ENCODE assay signal across 9 cellular contexts in genomic region chr4:144374065-144374464, GRCh38.
DNase-seq lines count a peak whose midpoint lies in the region; ATAC-seq and TF ChIP-seq lines count a peak whose summit lies in the region.
"Had no signal": no experiment of that assay in that cellular context is flagged by ENCODE, and none has a peak within 500 bp of the region (broad histone marks: within the 10 kb centered on the region; RNA-seq: fewer than 3 reads in every experiment).

No MANE protein-coding gene starts in this region.

- H3K27ac ChIP-seq in uterus = no peak overlapping the region

- H3K27ac Mint-ChIP-seq in activated naive CD8-positive, alpha-beta T cell treated with anti-CD3 and anti-CD28 coated beads, Interleukin-2, amount 50 U/mL, for 24 hours = no peak overlapping the region
- H3K27ac Mint-ChIP-seq in activated naive CD8-positive, alpha-beta T cell treated with anti-CD3 and anti-CD28 coated beads for 36 hours = no peak overlapping the region

- H3K27me3 ChIP-seq in uterus = no peaks in the 10 kb centered on the region

- H3K4me1 ChIP-seq in uterus = no peaks in the 10 kb centered on the region

- peaks cover 2% of the 10 kb centered on the region for H3K27me3 Mint-ChIP-seq in activated naive CD8-positive, alpha-beta T cell treated with anti-CD3 and anti-CD28 coated beads, Interleukin-2, amount 50 U/mL, for 24 hours
- peaks cover 3% of the 10 kb centered on the region for H3K27me3 Mint-ChIP-seq in activated naive CD8-positive, alpha-beta T cell treated with anti-CD3 and anti-CD28 coated beads for 36 hours

- H3K36me3 ChIP-seq in uterus = no peaks in the 10 kb centered on the region

- DNase-seq in activated naive CD8-positive, alpha-beta T cell treated with anti-CD3 and anti-CD28 coated beads, Interleukin-2, amount 50 U/mL, for 24 hours = no peak
- no peak for DNase-seq in activated naive CD8-positive, alpha-beta T cell treated with anti-CD3 and anti-CD28 coated beads for 36 hours
- no peak for DNase-seq in stimulated activated naive CD4-positive, alpha-beta T cell treated with Interleukin-2 at 50 U/mL for 16 hours (lab: John Stamatoyannopoulos, UW)
- DNase-seq in activated effector memory CD4-positive, alpha-beta T cell treated with anti-CD3 and anti-CD28 coated beads, Interleukin-2, amount 50 U/mL, for 16 hours = no peak
- DNase-seq in uterus (no peak), SIG-M5 (lab: John Stamatoyannopoulos, UW) (no peak)
- DNase-seq: activated T-cell treated with anti-CD3 and anti-CD28 coated beads, Interleukin-2, amount 50 U/mL, for 48 hours had no signal

- no peak for TF ChIP-seq POLR2A in uterus (IDR thresholded peaks at IDR 0.05)

- ATAC-seq in activated naive CD8-positive, alpha-beta T cell treated with anti-CD3 and anti-CD28 coated beads, Interleukin-2, amount 50 U/mL, for 24 hours = peak; percentile 4
- ATAC-seq in HG02610 (IDR thresholded peaks at IDR 0.05; ENCODE audit: unreplicated experiment) = peak; percentile 96
- ATAC-seq in HG03469 (IDR thresholded peaks at IDR 0.05; ENCODE audit: unreplicated experiment) = peak; percentile 91

- H3K4me3 Mint-ChIP-seq in activated naive CD8-positive, alpha-beta T cell treated with anti-CD3 and anti-CD28 coated beads, Interleukin-2, amount 50 U/mL, for 24 hours = no peak overlapping the region
- no peak overlapping the region for H3K4me3 Mint-ChIP-seq in activated naive CD8-positive, alpha-beta T cell treated with anti-CD3 and anti-CD28 coated beads for 36 hours

- no peaks in the 10 kb centered on the region for H3K9me3 Mint-ChIP-seq in activated naive CD8-positive, alpha-beta T cell treated with anti-CD3 and anti-CD28 coated beads, Interleukin-2, amount 50 U/mL, for 24 hours
- no peaks in the 10 kb centered on the region for H3K9me3 Mint-ChIP-seq in activated naive CD8-positive, alpha-beta T cell treated with anti-CD3 and anti-CD28 coated beads for 36 hours

- TF ChIP-seq CTCF in uterus (IDR thresholded peaks at IDR 0.05) = no peak

- intact Hi-C loops in uterus (cut with DNase I; ENCODE audit: low total_unique reads) = no loop called here

- H3K9me3 ChIP-seq in uterus = no peaks in the 10 kb centered on the region

- H3K36me3 Mint-ChIP-seq in activated naive CD8-positive, alpha-beta T cell treated with anti-CD3 and anti-CD28 coated beads, Interleukin-2, amount 50 U/mL, for 24 hours (ENCODE audit: low read depth) = no peaks in the 10 kb centered on the region
- H3K36me3 Mint-ChIP-seq in activated naive CD8-positive, alpha-beta T cell treated with anti-CD3 and anti-CD28 coated beads for 36 hours = no peaks in the 10 kb centered on the region

- H3K4me1 Mint-ChIP-seq in activated naive CD8-positive, alpha-beta T cell treated with anti-CD3 and anti-CD28 coated beads, Interleukin-2, amount 50 U/mL, for 24 hours = no peaks in the 10 kb centered on the region
- H3K4me1 Mint-ChIP-seq in activated naive CD8-positive, alpha-beta T cell treated with anti-CD3 and anti-CD28 coated beads for 36 hours = peaks cover 2% of the 10 kb centered on the region

- H3K4me3 ChIP-seq in uterus = no peak overlapping the region

Comparison
In these comparisons a context has a peak if more than half of its experiments do, and no peak if none do; other contexts are left out.
1. ATAC-seq: peak in every context shown above with its lines; median percentile 96 in HG02610; 91 in HG03469; 4 in activated naive CD8-positive, alpha-beta T cell treated with anti-CD3 and anti-CD28 coated beads, Interleukin-2, amount 50 U/mL, for 24 hours.